13 cellular contexts compared by ENCODE assay signal in the genomic region with DNA sequence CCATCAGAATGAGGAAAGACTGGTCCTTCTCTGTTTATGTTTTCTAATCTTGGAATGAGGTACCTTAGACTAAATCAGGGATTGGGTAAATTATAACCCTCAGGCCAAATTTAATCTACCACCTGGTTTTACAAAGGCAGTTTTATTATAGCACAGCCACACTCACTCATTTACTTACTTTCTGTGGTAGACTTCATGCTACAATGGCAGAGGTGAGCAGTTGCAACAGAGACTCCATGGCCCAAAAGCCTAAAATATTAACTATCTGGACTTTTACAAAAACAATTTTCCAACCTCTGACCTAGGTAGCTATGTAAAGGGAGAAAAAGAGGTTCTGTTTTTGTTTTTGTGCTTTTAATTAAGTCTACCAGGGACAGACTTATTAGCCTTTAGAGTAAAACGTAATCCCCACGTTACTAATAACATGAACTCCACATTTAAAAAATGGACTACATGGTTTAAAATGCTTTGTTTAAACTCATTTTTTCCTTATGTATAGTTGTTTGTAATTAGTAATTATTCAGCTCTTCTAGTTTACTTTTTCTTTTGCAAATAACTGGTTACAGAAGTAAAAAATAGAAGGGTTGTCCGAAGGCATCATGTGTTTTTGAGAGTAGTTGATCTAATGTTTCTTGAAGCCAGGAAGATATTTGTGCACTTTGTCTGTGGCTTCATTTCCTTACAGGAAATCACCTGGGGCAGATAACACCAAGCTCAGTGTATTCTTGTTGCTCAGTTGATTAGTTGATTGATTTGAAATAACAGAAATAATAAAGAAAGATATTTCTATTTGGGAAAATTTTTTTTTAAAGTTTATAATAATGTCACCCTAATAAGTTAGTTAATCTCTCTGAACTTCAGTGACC. TPM values are rescaled to one million over a fixed set of nuclear protein-coding genes. Genes with fewer than 3 reads are reported as not detected.
DNase-seq lines count a peak whose midpoint lies in the region; ATAC-seq and TF ChIP-seq lines count a peak whose summit lies in the region.
"Had no signal": no experiment of that assay in that cellular context is flagged by ENCODE, and none has a peak within 500 bp of the region (broad histone marks: within the 10 kb centered on the region; RNA-seq: fewer than 3 reads in every experiment).

No MANE protein-coding gene starts in this region.

- no peaks in the 10 kb centered on the region for H3K4me1 ChIP-seq in body of pancreas

- no peak overlapping the region for H3K27ac ChIP-seq in body of pancreas

- H3K27ac Mint-ChIP-seq in effector memory CD8-positive, alpha-beta T cell = peak overlapping the region; percentile 55 to 73
- H3K27ac Mint-ChIP-seq: activated T-cell treated with anti-CD3 and anti-CD28 coated beads, Interleukin-2, amount 50 U/mL, for 72 hours had no signal

- no peaks in the 10 kb centered on the region for H3K27me3 ChIP-seq in body of pancreas

- H3K4me3 Mint-ChIP-seq in effector memory CD8-positive, alpha-beta T cell = peak overlapping the region; percentile 6 to 43
- H3K4me3 Mint-ChIP-seq: activated T-cell treated with anti-CD3 and anti-CD28 coated beads, Interleukin-2, amount 50 U/mL, for 72 hours had no signal

- ATAC-seq in GM18907 (IDR thresholded peaks at IDR 0.05; ENCODE audit: unreplicated experiment) (peak; percentile 89), GM21619 (IDR thresholded peaks at IDR 0.05; ENCODE audit: unreplicated experiment) (peak; percentile 74), HG03139 (IDR thresholded peaks at IDR 0.05; ENCODE audit: unreplicated experiment) (peak; percentile 62), body of pancreas (no peak), left colon (no peak)
- peak; percentile 34 for ATAC-seq in effector memory CD8-positive, alpha-beta T cell (replicated peaks)
- ATAC-seq in activated CD4-positive, CD25-positive, alpha-beta regulatory T cell treated with anti-CD3 and anti-CD28 coated beads, Interleukin-2, amount 50 U/mL, for 24 hours = no peak
- ATAC-seq: activated T-cell treated with anti-CD3 and anti-CD28 coated beads, Interleukin-2, amount 50 U/mL, for 72 hours had no signal

- no peak for DNase-seq in effector memory CD8-positive, alpha-beta T cell
- DNase-seq in body of pancreas (no peak), left colon (no peak), GDM1 (lab: John Stamatoyannopoulos, UW) (no peak)
- DNase-seq: activated T-cell treated with anti-CD3 and anti-CD28 coated beads, Interleukin-2, amount 50 U/mL, for 72 hours; cerebellar nuclear complex; DND-41; Karpas-422; NCI-H524 had no signal

- no peaks in the 10 kb centered on the region for H3K9me3 ChIP-seq in body of pancreas

- H3K4me1 Mint-ChIP-seq in effector memory CD8-positive, alpha-beta T cell (ENCODE audit: low read depth in 2 of 2) = peaks cover 13 to 26% of the 10 kb centered on the region in 2 donors

- H3K36me3 Mint-ChIP-seq in effector memory CD8-positive, alpha-beta T cell (ENCODE audit: insufficient read depth) = no peaks in the 10 kb centered on the region

- no peaks in the 10 kb centered on the region for H3K36me3 ChIP-seq in body of pancreas (replicated peaks in 1 of 2; ENCODE audit: insufficient read depth in 1 of 2, low read depth in 2 of 2)

- intact Hi-C loops in body of pancreas (cut with DNase I) = no loop called here
- intact Hi-C loops in left colon (cut with DNase I, micrococcal nuclease) = no loop called here

- no peak for TF ChIP-seq POLR2A in body of pancreas (IDR thresholded peaks at IDR 0.05)

- no peak overlapping the region for H3K4me3 ChIP-seq in body of pancreas

- 76 to 79% methylated on average over 3 of the region's 3 CpGs for WGBS in body of pancreas, 2 donors

- H3K27me3 Mint-ChIP-seq in effector memory CD8-positive, alpha-beta T cell = no peaks in the 10 kb centered on the region

- H3K9me3 Mint-ChIP-seq in effector memory CD8-positive, alpha-beta T cell = no peaks in the 10 kb centered on the region

- TF ChIP-seq CTCF in body of pancreas (IDR thresholded peaks at IDR 0.05) = no peak

RNA-seq across cellular contexts. Expression of a gene that starts 57.6 kb away (rescaled TPM):
- 10 to 100 TPM; 17.1 to 37.9 TPM for total RNA-seq in body of pancreas
- total RNA-seq in left colon = 100 to 1,000 TPM in 1 of 2 donors, 10 to 100 TPM in 1; 57.5 to 105 TPM

Comparison
In these comparisons a context has a peak if more than half of its experiments do, and no peak if none do; other contexts are left out.
1. ATAC-seq: peak in GM18907 (single experiment), GM21619 (single experiment), HG03139 (single experiment) and effector memory CD8-positive, alpha-beta T cell (single experiment); none in body of pancreas (single experiment), left colon (single experiment) and activated CD4-positive, CD25-positive, alpha-beta regulatory T cell treated with anti-CD3 and anti-CD28 coated beads, Interleukin-2, amount 50 U/mL, for 24 hours (0 of 2).